ENCODE assay signal across 16 cellular contexts in genomic region chr16:57504491-57504890, GRCh38. TPM values are rescaled to one million over a fixed set of nuclear protein-coding genes. Genes with fewer than 3 reads are reported as not detected.
DNase-seq lines count a peak whose midpoint lies in the region; ATAC-seq and TF ChIP-seq lines count a peak whose summit lies in the region.
"Had no signal": no experiment of that assay in that cellular context is flagged by ENCODE, and none has a peak within 500 bp of the region (broad histone marks: within the 10 kb centered on the region; RNA-seq: fewer than 3 reads in every experiment).

No MANE protein-coding gene starts in this region.

- H3K27me3 ChIP-seq in parathyroid adenoma (ENCODE audit: control insufficient read depth, insufficient read depth, low read length), result no peaks in the 10 kb centered on the region

- intact Hi-C loops in natural killer cell (cut with micrococcal nuclease), result no loop called here

- peak overlapping the region; percentile 8 for H2AFZ ChIP-seq in parathyroid adenoma

- H3K4me1 Mint-ChIP-seq in natural killer cell treated with Interleukin-12 subunit alpha and Interleukin-12 subunit beta and Interleukin-15 and Interleukin-18, amount 100 ng/mL, for 72 hours (ENCODE audit: low read depth in 2 of 2), result peaks cover 0 to 8% of the 10 kb centered on the region in 2 donors
- H3K4me1 Mint-ChIP-seq in natural killer cell, result peaks cover 0 to 10% of the 10 kb centered on the region in 2 donors
- peaks cover 11% of the 10 kb centered on the region for H3K4me1 Mint-ChIP-seq in T-helper 2 cell treated with Interferon-gamma antibody and Interleukin-4, amounts not matched to agents 5 μg/mL and 100 μg/mL, for 36 hours (ENCODE audit: low read depth)

- no peak overlapping the region for H3K9ac ChIP-seq in parathyroid adenoma

- DNase-seq in natural killer cell treated with Interleukin-12 subunit alpha and Interleukin-12 subunit beta and Interleukin-15 and Interleukin-18, amount 100 ng/mL, for 72 hours (ENCODE audit: low spot score), result peak; percentile 41
- no peak for DNase-seq in natural killer cell
- peak; percentile 46 for DNase-seq in DMS79 treated with DMSO at 0.1 percent for 48 hours (lab: John Stamatoyannopoulos, UW)
- no peak for DNase-seq in T-helper 2 cell treated with Interferon-gamma antibody and Interleukin-4, amounts not matched to agents 5 μg/mL and 100 μg/mL, for 36 hours (ENCODE audit: low spot score)
- no peak for DNase-seq in NCI-H146 treated with DMSO at 0.1 percent for 48 hours (lab: John Stamatoyannopoulos, UW; ENCODE audit: unreplicated experiment)
- DNase-seq: Calu3; CD4-positive, alpha-beta T cell; DMS 273 treated with DMSO at 0.1 percent for 48 hours; EL; GOT3; H9 had no signal

- H3K27ac ChIP-seq in parathyroid adenoma, result peak overlapping the region; percentile 39

- H3K27me3 Mint-ChIP-seq in natural killer cell treated with Interleukin-12 subunit alpha and Interleukin-12 subunit beta and Interleukin-15 and Interleukin-18, amount 100 ng/mL, for 72 hours, result no peaks in the 10 kb centered on the region
- no peaks in the 10 kb centered on the region for H3K27me3 Mint-ChIP-seq in natural killer cell (ENCODE audit: low read depth in 2 of 2)
- H3K27me3 Mint-ChIP-seq in T-helper 2 cell treated with Interferon-gamma antibody and Interleukin-4, amounts not matched to agents 5 μg/mL and 100 μg/mL, for 36 hours (ENCODE audit: low read depth), result no peaks in the 10 kb centered on the region
- H3K27me3 Mint-ChIP-seq: CD4-positive, alpha-beta T cell had no signal

- H3K4me3 ChIP-seq in parathyroid adenoma (ENCODE audit: low read depth, low read length), result no peak overlapping the region
- H3K4me3 ChIP-seq: A549 had no signal

- no peaks in the 10 kb centered on the region for H3K36me3 ChIP-seq in parathyroid adenoma (ENCODE audit: control insufficient read depth, insufficient read depth, low read length)

- H3K4me2 ChIP-seq in parathyroid adenoma (ENCODE audit: low read length), result no peak overlapping the region
- H3K4me2 ChIP-seq: A549 had no signal

- H3K4me3 Mint-ChIP-seq in natural killer cell treated with Interleukin-12 subunit alpha and Interleukin-12 subunit beta and Interleukin-15 and Interleukin-18, amount 100 ng/mL, for 72 hours, result no peak overlapping the region
- H3K4me3 Mint-ChIP-seq in natural killer cell, result no peak overlapping the region
- no peak overlapping the region for H3K4me3 Mint-ChIP-seq in T-helper 2 cell treated with Interferon-gamma antibody and Interleukin-4, amounts not matched to agents 5 μg/mL and 100 μg/mL, for 36 hours
- H3K4me3 Mint-ChIP-seq: CD4-positive, alpha-beta T cell; H9 had no signal

- H3K79me2 ChIP-seq in parathyroid adenoma, result no peaks in the 10 kb centered on the region

- H3K4me1 ChIP-seq in parathyroid adenoma, result peaks cover 18% of the 10 kb centered on the region

- TF ChIP-seq CTCF in natural killer cell (IDR thresholded peaks at IDR 0.05), result no peak
- TF ChIP-seq CTCF in parathyroid adenoma (IDR thresholded peaks at IDR 0.05), result no peak

- H3K9me3 Mint-ChIP-seq in natural killer cell treated with Interleukin-12 subunit alpha and Interleukin-12 subunit beta and Interleukin-15 and Interleukin-18, amount 100 ng/mL, for 72 hours, result no peaks in the 10 kb centered on the region
- H3K9me3 Mint-ChIP-seq in natural killer cell, result no peaks in the 10 kb centered on the region
- no peaks in the 10 kb centered on the region for H3K9me3 Mint-ChIP-seq in T-helper 2 cell treated with Interferon-gamma antibody and Interleukin-4, amounts not matched to agents 5 μg/mL and 100 μg/mL, for 36 hours
- H3K9me3 Mint-ChIP-seq: CD4-positive, alpha-beta T cell; H9; IgD-negative memory B cell had no signal

- H3K9me3 ChIP-seq in parathyroid adenoma (ENCODE audit: control insufficient read depth, low read length), result no peaks in the 10 kb centered on the region
- H3K9me3 ChIP-seq: A549 had no signal

- no peak overlapping the region for H3K27ac Mint-ChIP-seq in natural killer cell treated with Interleukin-12 subunit alpha and Interleukin-12 subunit beta and Interleukin-15 and Interleukin-18, amount 100 ng/mL, for 72 hours
- H3K27ac Mint-ChIP-seq in natural killer cell, result no peak overlapping the region
- no peak overlapping the region for H3K27ac Mint-ChIP-seq in T-helper 2 cell treated with Interferon-gamma antibody and Interleukin-4, amounts not matched to agents 5 μg/mL and 100 μg/mL, for 36 hours
- H3K27ac Mint-ChIP-seq: CD4-positive, alpha-beta T cell; H9; IgD-negative memory B cell had no signal

- no peaks in the 10 kb centered on the region for H3K36me3 Mint-ChIP-seq in natural killer cell treated with Interleukin-12 subunit alpha and Interleukin-12 subunit beta and Interleukin-15 and Interleukin-18, amount 100 ng/mL, for 72 hours
- no peaks in the 10 kb centered on the region for H3K36me3 Mint-ChIP-seq in natural killer cell
- H3K36me3 Mint-ChIP-seq in T-helper 2 cell treated with Interferon-gamma antibody and Interleukin-4, amounts not matched to agents 5 μg/mL and 100 μg/mL, for 36 hours (ENCODE audit: low read depth), result no peaks in the 10 kb centered on the region
- H3K36me3 Mint-ChIP-seq: IgD-negative memory B cell had no signal

- ATAC-seq in natural killer cell treated with Interleukin-12 subunit alpha and Interleukin-12 subunit beta and Interleukin-15 and Interleukin-18, amount 100 ng/mL, for 72 hours, result no peak
- ATAC-seq in natural killer cell, result no peak
- ATAC-seq in GM19023 (IDR thresholded peaks at IDR 0.05; ENCODE audit: unreplicated experiment), result no peak
- ATAC-seq: A549 had no signal

RNA-seq across cellular contexts. Expression of gene DOK4, which starts 18.2 kb away (rescaled TPM):
- 1 to 10 TPM; 4.2 to 6.5 TPM for total RNA-seq in natural killer cell treated with Interleukin-12 subunit alpha and Interleukin-12 subunit beta and Interleukin-15 and Interleukin-18, amount 100 ng/mL, for 72 hours
- total RNA-seq in natural killer cell, result 1 to 10 TPM in 2 of 3 donors, under 1 TPM in 1; 0.75 to 2.5 (median 1.5) TPM

RNA-seq across cellular contexts. Expression of gene CCDC102A, which starts 31.9 kb away (rescaled TPM):
- 10 to 100 TPM; 13.9 to 21.5 TPM for total RNA-seq in natural killer cell treated with Interleukin-12 subunit alpha and Interleukin-12 subunit beta and Interleukin-15 and Interleukin-18, amount 100 ng/mL, for 72 hours
- 10 to 100 TPM; 15.5 to 24.4 (median 17.1) TPM for total RNA-seq in natural killer cell

RNA-seq across cellular contexts. Expression of gene ADGRG5, which starts 38.0 kb away (rescaled TPM):
- 10 to 100 TPM; 86.8 to 95.0 TPM for total RNA-seq in natural killer cell treated with Interleukin-12 subunit alpha and Interleukin-12 subunit beta and Interleukin-15 and Interleukin-18, amount 100 ng/mL, for 72 hours
- total RNA-seq in natural killer cell, result 100 to 1,000 TPM in 1 of 3 donors, 10 to 100 TPM in 2; 83.2 to 118 (median 94.5) TPM
- total RNA-seq: HT1080 had no signal

RNA-seq across cellular contexts. Expression of gene POLR2C, which starts 42.0 kb away (rescaled TPM):
- total RNA-seq in natural killer cell treated with Interleukin-12 subunit alpha and Interleukin-12 subunit beta and Interleukin-15 and Interleukin-18, amount 100 ng/mL, for 72 hours, result 10 to 100 TPM; 63.8 to 85.4 TPM
- total RNA-seq in natural killer cell, result 10 to 100 TPM; 55.4 to 71.2 (median 66.7) TPM

RNA-seq across cellular contexts. Expression of gene COQ9, which starts 57.2 kb away (rescaled TPM):
- total RNA-seq in natural killer cell treated with Interleukin-12 subunit alpha and Interleukin-12 subunit beta and Interleukin-15 and Interleukin-18, amount 100 ng/mL, for 72 hours, result 10 to 100 TPM; 34.2 to 42.9 TPM
- total RNA-seq in natural killer cell, result 10 to 100 TPM; 16.9 to 30.2 (median 18.3) TPM

Comparison
In these comparisons a context has a peak if more than half of its experiments do, and no peak if none do; other contexts are left out.
1. DNase-seq: peak in natural killer cell treated with Interleukin-12 subunit alpha and Interleukin-12 subunit beta and Interleukin-15 and Interleukin-18, amount 100 ng/mL, for 72 hours (single experiment) and DMS79 treated with DMSO at 0.1 percent for 48 hours (single experiment); none in natural killer cell (single experiment), T-helper 2 cell treated with Interferon-gamma antibody and Interleukin-4, amounts not matched to agents 5 μg/mL and 100 μg/mL, for 36 hours (single experiment) and NCI-H146 treated with DMSO at 0.1 percent for 48 hours (single experiment).